In the genomic region with DNA sequence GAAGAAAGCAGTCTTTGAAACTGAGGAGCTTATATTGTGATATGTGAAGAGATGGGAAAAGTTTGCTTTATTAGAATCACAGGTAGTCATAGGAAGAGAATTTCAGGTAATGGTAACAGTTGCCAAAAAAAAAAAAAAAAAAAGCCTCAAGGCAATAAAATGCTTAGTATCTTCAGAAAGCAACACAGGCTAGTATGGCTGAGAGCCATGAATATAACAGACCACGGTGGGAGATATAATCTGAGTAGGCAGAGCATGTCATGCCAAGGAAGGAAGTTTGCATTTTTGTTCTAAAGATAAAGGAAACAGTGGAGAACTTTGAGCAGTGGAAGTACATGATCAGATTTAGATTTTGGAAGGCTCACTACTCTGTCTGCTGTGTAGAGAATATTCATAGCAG, we compare ENCODE assay signal across 32 cellular contexts.
DNase-seq lines count a peak whose midpoint lies in the region; ATAC-seq, FAIRE-seq and TF ChIP-seq lines count a peak whose summit lies in the region.
"Had no signal": no experiment of that assay in that cellular context is flagged by ENCODE, and none has a peak within 500 bp of the region (broad histone marks: within the 10 kb centered on the region; RNA-seq: fewer than 3 reads in every experiment).

No MANE protein-coding gene starts in this region.

- H3K4me1 ChIP-seq in CD4-positive, CD25-positive, alpha-beta regulatory T cell (ENCODE audit: control insufficient read depth, insufficient read depth, low read length, poor library complexity, severe bottlenecking), result peaks cover 7% of the 10 kb centered on the region
- H3K4me1 ChIP-seq: A549, esophagus muscularis mucosa, prostate gland, right lobe of liver, uterus had no signal

- peak overlapping the region in 1 of 4 donors; percentile 78 for H3K4me3 Mint-ChIP-seq in CD4-positive, CD25-positive, alpha-beta regulatory T cell
- no peak overlapping the region for H3K4me3 Mint-ChIP-seq in T-cell
- H3K4me3 Mint-ChIP-seq: activated CD4-positive, alpha-beta T cell treated with anti-CD3 and anti-CD28 coated beads, Interleukin-2, amount 10 ng/mL, durations not matched to agents 24 days and 14 days; endodermal cell; mesothelial cell of epicardium; stimulated activated naive CD8-positive, alpha-beta T cell treated with anti-CD3 and anti-CD28 coated beads, Interleukin-15, amount 100 ng/mL, for 72 hours had no signal

- CTCF ChIA-PET in T-cell (lab: Charles Lee), result no interaction called here

- no peak for TF ChIP-seq POLR2A in GM12891 (IDR thresholded peaks at IDR 0.05; ENCODE audit: low read depth, low read length)

- no peak for FAIRE-seq in GM12891 (lab: Jason Lieb, UNC)
- FAIRE-seq: A549, kidney had no signal

- no peaks in the 10 kb centered on the region for H3K36me3 Mint-ChIP-seq in CD4-positive, CD25-positive, alpha-beta regulatory T cell
- H3K36me3 Mint-ChIP-seq in T-cell, result no peaks in the 10 kb centered on the region
- H3K36me3 Mint-ChIP-seq: mesothelial cell of epicardium had no signal

- H3K4me3 ChIP-seq in CD4-positive, CD25-positive, alpha-beta regulatory T cell (ENCODE audit: low read depth, low read length), result no peak overlapping the region
- H3K4me3 ChIP-seq: A549, esophagus muscularis mucosa, heart right ventricle, prostate gland, right lobe of liver, spleen, uterus had no signal

- H3K9me3 ChIP-seq in CD4-positive, CD25-positive, alpha-beta regulatory T cell (ENCODE audit: control insufficient read depth in 2 of 2, low read length in 2 of 2), result no peaks in the 10 kb centered on the region
- H3K9me3 ChIP-seq: A549, esophagus muscularis mucosa, prostate gland, right lobe of liver, uterus had no signal

- peaks cover 11 to 35% (median 24%) of the 10 kb centered on the region in 4 donors for H3K4me1 Mint-ChIP-seq in CD4-positive, CD25-positive, alpha-beta regulatory T cell
- H3K4me1 Mint-ChIP-seq in T-cell, result peaks cover 39 to 49% (median 42%) of the 10 kb centered on the region in 3 donors
- H3K4me1 Mint-ChIP-seq: endodermal cell had no signal

- H3K27ac Mint-ChIP-seq in CD4-positive, CD25-positive, alpha-beta regulatory T cell, result peak overlapping the region; percentile 69 to 80 (median 75)
- peak overlapping the region; percentile 54 to 67 for H3K27ac Mint-ChIP-seq in T-cell
- H3K27ac Mint-ChIP-seq: activated CD4-positive, alpha-beta T cell treated with anti-CD3 and anti-CD28 coated beads, Interleukin-2, amount 10 ng/mL, durations not matched to agents 24 days and 14 days; endodermal cell; mesothelial cell of epicardium had no signal

- no peak for ATAC-seq in CD4-positive, CD25-positive, alpha-beta regulatory T cell (ENCODE audit: low read depth in 2 of 2)
- ATAC-seq in T-cell (replicated peaks in 1 of 4), result peak in 2 of 4 experiments; percentile 22 to 61
- ATAC-seq: A549; heart right ventricle; left ventricle myocardium superior; right lobe of liver; stimulated activated naive CD8-positive, alpha-beta T cell treated with anti-CD3 and anti-CD28 coated beads, Interleukin-15, amount 100 ng/mL, for 72 hours had no signal

- no peak for DNase-seq in CD4-positive, CD25-positive, alpha-beta regulatory T cell
- peak; percentile 43 for DNase-seq in GF-D8 (lab: John Stamatoyannopoulos, UW)
- no peak for DNase-seq in T-cell
- DNase-seq in central memory CD4-positive, alpha-beta T cell, result peak; percentile 15
- DNase-seq in HuH-7.5 (ENCODE audit: low spot score), result no peak
- DNase-seq in GM12891 (ENCODE audit: insufficient read length, low spot score), result no peak
- DNase-seq in ACHN, result no peak
- no peak for DNase-seq in stimulated activated CD4-positive, alpha-beta T cell treated with anti-CD3 and anti-CD28 coated beads, Interleukin-2, amount 100 ng/mL, for 24 hours
- DNase-seq: activated CD4-positive, alpha-beta T cell treated with anti-CD3 and anti-CD28 coated beads, Interleukin-2, amount 10 ng/mL, durations not matched to agents 24 days and 14 days; activated gamma-delta T cell; AML-193; caudate nucleus; endodermal cell; foreskin melanocyte; HCEC 1CT; heart right ventricle; kidney; left ventricle myocardium superior; NCI-H146; NCI-H446 treated with DMSO at 0.1 percent for 48 hours; NCI-H774; nucleus accumbens; right lobe of liver; RPMI8226; spleen; stimulated activated naive CD8-positive, alpha-beta T cell treated with anti-CD3 and anti-CD28 coated beads, Interleukin-15, amount 100 ng/mL, for 72 hours; uterus; WERI-Rb-1 had no signal

- H3K36me3 ChIP-seq in CD4-positive, CD25-positive, alpha-beta regulatory T cell (ENCODE audit: control insufficient read depth, insufficient read depth, low read length), result no peaks in the 10 kb centered on the region
- H3K36me3 ChIP-seq: esophagus muscularis mucosa, heart right ventricle, prostate gland, right lobe of liver, spleen, uterus, WERI-Rb-1 had no signal

- H3K27ac ChIP-seq in CD4-positive, CD25-positive, alpha-beta regulatory T cell (ENCODE audit: insufficient read depth, low read length, poor library complexity, severe bottlenecking), result no peak overlapping the region
- H3K27ac ChIP-seq: A549, esophagus muscularis mucosa, heart right ventricle, prostate gland, right lobe of liver, spleen, uterus, WERI-Rb-1 had no signal

- H3K27me3 Mint-ChIP-seq in CD4-positive, CD25-positive, alpha-beta regulatory T cell, result no peaks in the 10 kb centered on the region
- H3K27me3 Mint-ChIP-seq in T-cell, result no peaks in the 10 kb centered on the region
- H3K27me3 Mint-ChIP-seq: activated CD4-positive, alpha-beta T cell treated with anti-CD3 and anti-CD28 coated beads, Interleukin-2, amount 10 ng/mL, durations not matched to agents 24 days and 14 days; stimulated activated naive CD8-positive, alpha-beta T cell treated with anti-CD3 and anti-CD28 coated beads, Interleukin-15, amount 100 ng/mL, for 72 hours had no signal

- in situ Hi-C loops in ACHN (cut with HindIII; ENCODE audit: low pct_ligation_motif_present, low pct_unique_long_range_greater_than_20kb, low sequenced_read_pairs), result no loop called here

- POLR2A ChIA-PET in T-cell (lab: Charles Lee), result interaction anchor here (0.5 to 1.4 kb wide), 3 partner anchors 13 to 63 kb away, joined by 3 read pairs; no protein-coding TSS in a partner anchor

- H3K27me3 ChIP-seq in CD4-positive, CD25-positive, alpha-beta regulatory T cell (ENCODE audit: control insufficient read depth, insufficient read depth, low read length), result no peaks in the 10 kb centered on the region
- H3K27me3 ChIP-seq: esophagus muscularis mucosa, heart right ventricle, right lobe of liver, spleen, uterus had no signal

- H3K9me3 Mint-ChIP-seq in CD4-positive, CD25-positive, alpha-beta regulatory T cell, result peaks cover 0 to 11% (median 3%) of the 10 kb centered on the region in 7 donors
- H3K9me3 Mint-ChIP-seq in T-cell, result peaks cover 0 to 4% (median 2%) of the 10 kb centered on the region in 3 donors

TF ChIP-seq in GM12891, 5 proteins besides CTCF, POLR2A, EP300 and RAD21:
- no peak for TF ChIP-seq POLR2AphosphoS5 (IDR thresholded peaks at IDR 0.05; ENCODE audit: low read depth, low read length)
- no peak for TF ChIP-seq POU2F2 (IDR thresholded peaks at IDR 0.05; ENCODE audit: low read depth, low read length)
- no peak for TF ChIP-seq TAF1 (IDR thresholded peaks at IDR 0.05; ENCODE audit: low read depth, low read length)
- no peak for TF ChIP-seq PAX5 (IDR thresholded peaks at IDR 0.05; ENCODE audit: insufficient read depth, low read length, severe bottlenecking)
- no peak for TF ChIP-seq SPI1 (IDR thresholded peaks at IDR 0.05; ENCODE audit: low read depth, low read length)

Comparison
In these comparisons a context has a peak if more than half of its experiments do, and no peak if none do; other contexts are left out.
1. DNase-seq: peak in GF-D8 (single experiment) and central memory CD4-positive, alpha-beta T cell (single experiment); none in CD4-positive, CD25-positive, alpha-beta regulatory T cell (0 of 3), T-cell (0 of 34), HuH-7.5 (single experiment), GM12891 (single experiment), ACHN (single experiment) and stimulated activated CD4-positive, alpha-beta T cell treated with anti-CD3 and anti-CD28 coated beads, Interleukin-2, amount 100 ng/mL, for 24 hours (0 of 2).